In genomic region chr9:27414215-27414731, GRCh38 we compare ENCODE assay signal across 16 cellular contexts.
A peak's percentile ranks its signal among the peaks of the same experiment; 100 is the strongest.
DNase-seq lines count a peak whose midpoint lies in the region; ATAC-seq, FAIRE-seq and TF ChIP-seq lines count a peak whose summit lies in the region.
"Had no signal": no experiment of that assay in that cellular context is flagged by ENCODE, and none has a peak within 500 bp of the region (broad histone marks: within the 10 kb centered on the region; RNA-seq: fewer than 3 reads in every experiment).

No MANE protein-coding gene starts in this region.

- H3K79me2 ChIP-seq in SK-N-SH (ENCODE audit: insufficient read depth) = no peaks in the 10 kb centered on the region

- H3F3A ChIP-seq in SK-N-SH (replicated peaks; ENCODE audit: insufficient read depth) = no peaks in the 10 kb centered on the region

- POLR2A ChIA-PET in SK-N-SH (lab: Yijun Ruan, JAX) = no interaction called here

- H3K9me3 ChIP-seq in SK-N-SH = no peaks in the 10 kb centered on the region
- no peaks in the 10 kb centered on the region for H3K9me3 ChIP-seq in left ventricle myocardium inferior (replicated peaks)
- no peaks in the 10 kb centered on the region for H3K9me3 ChIP-seq in ovary
- H3K9me3 ChIP-seq: Caco-2, prostate gland, thyroid gland had no signal

- H3K4me2 ChIP-seq in SK-N-SH = no peak overlapping the region

- H3K4me1 ChIP-seq in SK-N-SH (ENCODE audit: control insufficient read depth in 1 of 2, insufficient read depth in 2 of 2, low read depth in 1 of 2, low read length in 1 of 2) (peaks cover 0 to 2% of the 10 kb centered on the region in 2 experiments; a peak in 1 of 4 replicates), left ventricle myocardium inferior (peaks cover 27% of the 10 kb centered on the region), ovary (ENCODE audit: insufficient read depth) (peaks cover 14% of the 10 kb centered on the region)
- H3K4me1 ChIP-seq: prostate gland had no signal

- WGBS in SK-N-SH (ENCODE audit: low lambda C conversion rate) = 74% methylated on average over 4 of the region's 4 CpGs
- WGBS in ovary, 3 donors = 6 to 15% (median 7%) methylated on average over 4 of the region's 4 CpGs

- TF ChIP-seq EP300 in SK-N-SH (IDR thresholded peaks at IDR 0.05; ENCODE audit: borderline replicate concordance in 1 of 2, low read depth in 1 of 2, low read length in 1 of 2) (no peak), ovary (IDR thresholded peaks at IDR 0.05) (no peak)

- H3K27ac ChIP-seq in SK-N-SH (ENCODE audit: low read depth in 2 of 2, low read length in 1 of 2) (no peak overlapping the region; a peak in 1 of 4 replicates), left ventricle myocardium inferior (replicated peaks) (peak overlapping the region; percentile 63), ovary (peak overlapping the region in 1 of 2 donors; percentile 81)
- H3K27ac ChIP-seq: 22Rv1 had no signal

- intact Hi-C loops in left ventricle myocardium inferior (cut with micrococcal nuclease) = loop anchor here (10.0 kb wide), 1 partner anchor 121 kb away; no protein-coding TSS in a partner anchor
- intact Hi-C loops in ovary (cut with DNase I) = no loop called here

- H2AFZ ChIP-seq in SK-N-SH (ENCODE audit: low read depth) = no peak overlapping the region

- TF ChIP-seq RAD21 in SK-N-SH (IDR thresholded peaks at IDR 0.05; ENCODE audit: low read length) = no peak

- H3K4me3 ChIP-seq in SK-N-SH (ENCODE audit: low read depth in 2 of 2, low read length in 1 of 2) = no peak overlapping the region
- peak overlapping the region; percentile 50 for H3K4me3 ChIP-seq in left ventricle myocardium inferior
- peak overlapping the region; percentile 18 for H3K4me3 ChIP-seq in ovary
- H3K4me3 ChIP-seq: prostate gland had no signal

- no peaks in the 10 kb centered on the region for H4K20me1 ChIP-seq in SK-N-SH (ENCODE audit: insufficient read depth)

- CTCF ChIA-PET in SK-N-SH (lab: Yijun Ruan, JAX) = no interaction called here

- H3K9ac ChIP-seq in SK-N-SH = no peak overlapping the region

- no peaks in the 10 kb centered on the region for H3K9me2 ChIP-seq in SK-N-SH

- no peaks in the 10 kb centered on the region for H3K36me3 ChIP-seq in SK-N-SH (replicated peaks in 1 of 2; ENCODE audit: control insufficient read depth in 1 of 2, insufficient read depth in 2 of 2, low read length in 1 of 2)
- no peaks in the 10 kb centered on the region for H3K36me3 ChIP-seq in left ventricle myocardium inferior
- no peaks in the 10 kb centered on the region for H3K36me3 ChIP-seq in ovary
- H3K36me3 ChIP-seq: prostate gland, thyroid gland had no signal

- DNase-seq in SK-N-SH (no peak), left ventricle myocardium inferior (peak; percentile 54), ovary (peak in 4 of 5 donors; percentile 36 to 66 (median 59)), urothelium cell line (ENCODE audit: low spot score) (no peak), HCEC 1CT (no peak)
- DNase-seq in activated T-cell treated with anti-CD3 and anti-CD28 coated beads, Interleukin-2, amount 50 U/mL, for 48 hours = no peak
- DNase-seq: activated CD4-positive, alpha-beta T cell treated with anti-CD3 and anti-CD28 coated beads, Interleukin-2, amount 10 ng/mL, durations not matched to agents 24 days and 14 days; Caco-2; central memory CD4-positive, alpha-beta T cell; foreskin fibroblast; kidney glomerular epithelial cell; thyroid gland had no signal

- peak; percentile 80 for FAIRE-seq in urothelium cell line (lab: Jason Lieb, UNC)

- peak; percentile 72 for ATAC-seq in SK-N-SH treated with all-trans-retinoic acid at 6 μM for 48 hours
- no peak for ATAC-seq in HG02852 (IDR thresholded peaks at IDR 0.05; ENCODE audit: unreplicated experiment)

- TF ChIP-seq CTCF in SK-N-SH (IDR thresholded peaks at IDR 0.05) (no peak), left ventricle myocardium inferior (IDR thresholded peaks at IDR 0.05; ENCODE audit: borderline replicate concordance) (no peak), ovary (IDR thresholded peaks at IDR 0.05) (no peak)

- no peak for TF ChIP-seq POLR2A in ovary (IDR thresholded peaks at IDR 0.05)

- H3K27me3 ChIP-seq in SK-N-SH (ENCODE audit: insufficient read depth) (no peaks in the 10 kb centered on the region), left ventricle myocardium inferior (ENCODE audit: low read depth) (no peaks in the 10 kb centered on the region), ovary (no peaks in the 10 kb centered on the region)
- H3K27me3 ChIP-seq: thyroid gland had no signal

TF ChIP-seq in SK-N-SH treated with all-trans-retinoic acid at 6 μM for 48 hours, 23 proteins besides CTCF, POLR2A, EP300 and RAD21:
- no peak for TF ChIP-seq BACH2 (CRISPR knock-in tag; IDR thresholded peaks at IDR 0.05; ENCODE audit: borderline replicate concordance)
- no peak for TF ChIP-seq PATZ1 (CRISPR knock-in tag; IDR thresholded peaks at IDR 0.05; ENCODE audit: borderline replicate concordance)
- no peak for TF ChIP-seq TOX (CRISPR knock-in tag; IDR thresholded peaks at IDR 0.05; ENCODE audit: borderline replicate concordance)
- no peak for TF ChIP-seq ZNF70 (CRISPR knock-in tag; IDR thresholded peaks at IDR 0.05)
- no peak for TF ChIP-seq ZFP30 (CRISPR knock-in tag; IDR thresholded peaks at IDR 0.05)
- TF ChIP-seq TCF4 (CRISPR knock-in tag; IDR thresholded peaks at IDR 0.05; ENCODE audit: borderline replicate concordance) = no peak
- peak; percentile 42; the same call in 1 of the 2 replicates for TF ChIP-seq ZFP3 (CRISPR knock-in tag; IDR thresholded peaks at IDR 0.05)

TF ChIP-seq in SK-N-SH, 30 proteins besides CTCF, POLR2A, EP300 and RAD21:
- TF ChIP-seq USF2 (IDR thresholded peaks at IDR 0.05; ENCODE audit: borderline replicate concordance, low read depth, low read length) = no peak
- no peak for TF ChIP-seq RCOR1 (IDR thresholded peaks at IDR 0.05; ENCODE audit: low read length)
- no peak for TF ChIP-seq POLR2AphosphoS5 (IDR thresholded peaks at IDR 0.05; ENCODE audit: low read depth, low read length)
- TF ChIP-seq TEAD4 (IDR thresholded peaks at IDR 0.05; ENCODE audit: borderline replicate concordance, insufficient read depth) = no peak
- TF ChIP-seq MXI1 (IDR thresholded peaks at IDR 0.05; ENCODE audit: low read depth, low read length) = no peak
- no peak for TF ChIP-seq MAX (IDR thresholded peaks at IDR 0.05; ENCODE audit: low read depth)
- TF ChIP-seq YY1 (IDR thresholded peaks at IDR 0.05; ENCODE audit: low read depth) = no peak
- TF ChIP-seq GABPA (IDR thresholded peaks at IDR 0.05; ENCODE audit: low read depth) = no peak
- no peak for TF ChIP-seq ELF1 (IDR thresholded peaks at IDR 0.05)
- TF ChIP-seq IRF3 (IDR thresholded peaks at IDR 0.05; ENCODE audit: low read depth, low read length) = no peak

Comparison
In these comparisons a context has a peak if more than half of its experiments do, and no peak if none do; other contexts are left out.
1. DNase-seq: peak in left ventricle myocardium inferior (single experiment) and ovary (4 of 5); none in SK-N-SH (single experiment), urothelium cell line (single experiment), activated T-cell treated with anti-CD3 and anti-CD28 coated beads, Interleukin-2, amount 50 U/mL, for 48 hours (0 of 2) and HCEC 1CT (single experiment).
2. H3K4me3 ChIP-seq: peak in left ventricle myocardium inferior (single experiment) and ovary (single experiment); none in SK-N-SH (0 of 2).